Comparison of ENCODE assay signal across 1 cellular context in genomic region chr22:30286813-30287625, GRCh38.
TF ChIP-seq lines count a peak whose summit lies in the region.

No MANE protein-coding gene starts in this region.

TF ChIP-seq in GM23338, 12 proteins besides CTCF, POLR2A, EP300 and RAD21:
- 0 out of 2 replicates have a peak, but pooled peaks have one; percentile 36 for TF ChIP-seq ZNF114 (CRISPR knock-in tag; IDR thresholded peaks at IDR 0.05)
- TF ChIP-seq STAT1 (IDR thresholded peaks at IDR 0.05; ENCODE audit: unreplicated experiment), result no peak
- peak; percentile 32 for TF ChIP-seq REST (IDR thresholded peaks at IDR 0.05; ENCODE audit: unreplicated experiment)
- TF ChIP-seq CREB1 (CRISPR knock-in tag; IDR thresholded peaks at IDR 0.05; ENCODE audit: low read depth), result no peak
- no peak for TF ChIP-seq EZH2phosphoT487 (IDR thresholded peaks at IDR 0.05; ENCODE audit: unreplicated experiment)
- no peak for TF ChIP-seq POLR2AphosphoS5 (IDR thresholded peaks at IDR 0.05; ENCODE audit: low read depth)
- TF ChIP-seq ZNF331 (CRISPR knock-in tag; IDR thresholded peaks at IDR 0.05; ENCODE audit: low read depth), result no peak
- TF ChIP-seq ZNF462 (CRISPR knock-in tag; IDR thresholded peaks at IDR 0.05), result no peak
- TF ChIP-seq EZH2 (IDR thresholded peaks at IDR 0.05; ENCODE audit: low read depth, unreplicated experiment), result no peak
- no peak for TF ChIP-seq JUNB (IDR thresholded peaks at IDR 0.05; ENCODE audit: unreplicated experiment)
